In the genomic region with DNA sequence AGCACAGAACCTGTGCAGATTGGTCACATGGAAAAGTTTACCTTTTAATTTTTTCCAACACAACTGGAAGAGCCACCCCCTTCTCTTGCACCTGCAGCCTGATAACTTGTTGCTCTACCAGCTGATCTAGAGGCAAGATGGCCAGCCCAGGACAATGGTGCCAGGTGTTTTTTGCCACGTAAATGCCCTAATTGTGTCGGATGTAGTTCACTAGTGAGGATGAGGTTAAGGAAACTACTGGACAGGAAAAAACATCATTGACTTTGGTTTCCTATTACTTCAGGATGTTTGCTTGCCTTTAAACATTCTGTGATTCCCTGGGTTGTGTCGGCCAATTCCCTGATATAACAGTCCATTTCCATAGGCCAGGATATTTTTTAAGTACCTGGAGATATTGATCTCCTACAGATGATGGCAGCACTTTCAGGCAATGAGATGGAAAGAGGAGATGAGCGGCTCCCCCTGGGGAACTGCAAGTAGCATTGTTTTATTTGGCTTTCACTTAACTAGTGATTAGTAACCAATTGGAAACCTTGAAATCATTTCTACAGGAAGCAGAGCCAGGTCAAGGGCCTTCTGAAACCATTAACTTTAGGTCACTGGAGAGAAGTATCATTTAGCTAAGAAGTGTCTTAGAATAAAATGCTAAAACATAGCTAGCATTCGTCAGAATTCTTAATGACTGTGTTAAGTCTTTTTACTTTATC, we compare ENCODE assay signal across 10 cellular contexts.
DNase-seq lines count a peak whose midpoint lies in the region; ATAC-seq and TF ChIP-seq lines count a peak whose summit lies in the region.
"Had no signal": no experiment of that assay in that cellular context is flagged by ENCODE, and none has a peak within 500 bp of the region (broad histone marks: within the 10 kb centered on the region; RNA-seq: fewer than 3 reads in every experiment).

No MANE protein-coding gene starts in this region.

- CTCF ChIA-PET in HCT116 (lab: Charles Lee), result no interaction called here
- CTCF ChIA-PET in CD4-positive, alpha-beta memory T cell (lab: Charles Lee; ENCODE audit: partially characterized antibody), result interaction anchor here (0.7 to 1.5 kb wide), 2 partner anchors 12 to 93 kb away, joined by 3 read pairs; no protein-coding TSS in a partner anchor
- CTCF ChIA-PET in CD4-positive, alpha-beta T cell (lab: Charles Lee), result no interaction called here

- RAD21 ChIA-PET in HCT116 (lab: Charles Lee; ENCODE audit: low non-redundant PET in 1 of 2, low total read pairs in 2 of 2, uncharacterized antibody in 2 of 2, unreplicated experiment in 2 of 2), result no interaction called here

- TF ChIP-seq POLR2A in HCT116 (IDR thresholded peaks at IDR 0.05; ENCODE audit: borderline replicate concordance, extremely low read depth, insufficient read depth, insufficient read length), result no peak

- H3K36me3 ChIP-seq in HCT116 (ENCODE audit: control insufficient read depth in 1 of 2, insufficient read depth in 2 of 2, low read length in 2 of 2), result no peaks in the 10 kb centered on the region
- no peaks in the 10 kb centered on the region for H3K36me3 ChIP-seq in CD4-positive, alpha-beta memory T cell (ENCODE audit: insufficient read depth, low read length)

- peaks cover 5% of the 10 kb centered on the region; the same call in 1 of the 2 replicates for H3K79me2 ChIP-seq in HCT116 (ENCODE audit: insufficient read depth, low read length)

- no peak overlapping the region for H3K27ac ChIP-seq in HCT116 (ENCODE audit: low read depth, low read length)
- no peak overlapping the region for H3K27ac ChIP-seq in CD4-positive, alpha-beta memory T cell (ENCODE audit: low read depth, low read length)
- H3K27ac ChIP-seq in CD4-positive, alpha-beta T cell (ENCODE audit: low read depth, low read length), result no peak overlapping the region

- DNase-seq in DMS53 (lab: John Stamatoyannopoulos, UW), result peak; percentile 50
- peak; percentile 7 for DNase-seq in HCT116 (ENCODE audit: low read depth, low spot score)
- DNase-seq in NCI-H2196 treated with DMSO at 0.1 percent for 48 hours (lab: John Stamatoyannopoulos, UW; ENCODE audit: unreplicated experiment), result peak; percentile 64
- peak; percentile 22 for DNase-seq in iris pigment epithelial cell (ENCODE audit: low read depth)
- DNase-seq in NCI-H2107 treated with DMSO at 0.1 percent for 48 hours (lab: John Stamatoyannopoulos, UW; ENCODE audit: unreplicated experiment), result no peak
- no peak for DNase-seq in CD4-positive, alpha-beta memory T cell
- DNase-seq in CD4-positive, alpha-beta T cell, result no peak
- DNase-seq: anterior cingulate cortex had no signal

- no peak overlapping the region for H3K9ac ChIP-seq in HCT116 (ENCODE audit: low read length)

- H3K9me2 ChIP-seq in HCT116 (ENCODE audit: insufficient read depth), result no peaks in the 10 kb centered on the region

- H3K9me3 ChIP-seq in HCT116 (ENCODE audit: control insufficient read depth in 1 of 2, insufficient read depth in 1 of 2, low read depth in 1 of 2, low read length in 2 of 2), result no peaks in the 10 kb centered on the region
- no peaks in the 10 kb centered on the region for H3K9me3 ChIP-seq in CD4-positive, alpha-beta memory T cell (ENCODE audit: control insufficient read depth in 1 of 2, low read length in 2 of 2)
- H3K9me3 ChIP-seq in CD4-positive, alpha-beta T cell (ENCODE audit: control insufficient read depth, low read length), result no peaks in the 10 kb centered on the region

- no peaks in the 10 kb centered on the region for H4K20me1 ChIP-seq in HCT116 (ENCODE audit: insufficient read depth)

- intact Hi-C loops in HCT116 (cut with micrococcal nuclease), result no loop called here
- intact Hi-C loops in CD4-positive, alpha-beta memory T cell (cut with micrococcal nuclease), result no loop called here
- intact Hi-C loops in CD4-positive, alpha-beta T cell (cut with DNase I, micrococcal nuclease), result no loop called here

- TF ChIP-seq RAD21 in HCT116 (IDR thresholded peaks at IDR 0.05; ENCODE audit: low read depth), result peak; percentile 48

- no peak overlapping the region for H3K4me3 Mint-ChIP-seq in CD4-positive, alpha-beta memory T cell
- no peak overlapping the region for H3K4me3 Mint-ChIP-seq in CD4-positive, alpha-beta T cell
- H3K4me3 Mint-ChIP-seq: T-helper 2 cell treated with Interferon-gamma antibody and Interleukin-4, amounts not matched to agents 5 μg/mL and 100 μg/mL, for 36 hours had no signal

- TF ChIP-seq CTCF in HCT116 (IDR thresholded peaks at IDR 0.05 in 2 of 3, conservative IDR thresholded peaks at IDR 0.05 in 1 of 3; ENCODE audit: borderline replicate concordance in 1 of 3, insufficient read depth in 1 of 3, low read depth in 2 of 3, low read length in 2 of 3), result peak in 2 of 3 experiments; percentile 38 to 79; a peak in 3 of 6 replicates
- no peak for TF ChIP-seq CTCF in CD4-positive, alpha-beta T cell (IDR thresholded peaks at IDR 0.05)

- POLR2A ChIA-PET in HCT116 (lab: Charles Lee), result no interaction called here
- POLR2A ChIA-PET in CD4-positive, alpha-beta memory T cell (lab: Charles Lee; ENCODE audit: partially characterized antibody), result no interaction called here
- POLR2A ChIA-PET in CD4-positive, alpha-beta T cell (lab: Charles Lee), result no interaction called here

- H3K9me3 Mint-ChIP-seq in CD4-positive, alpha-beta memory T cell, result no peaks in the 10 kb centered on the region
- no peaks in the 10 kb centered on the region for H3K9me3 Mint-ChIP-seq in CD4-positive, alpha-beta T cell
- H3K9me3 Mint-ChIP-seq: T-helper 2 cell treated with Interferon-gamma antibody and Interleukin-4, amounts not matched to agents 5 μg/mL and 100 μg/mL, for 36 hours had no signal

- peaks cover 4 to 10% of the 10 kb centered on the region in 2 experiments; a peak in 2 of 4 replicates for H3K4me1 ChIP-seq in HCT116 (ENCODE audit: control insufficient read depth in 1 of 2, insufficient read depth in 2 of 2, low read length in 2 of 2)
- H3K4me1 ChIP-seq in CD4-positive, alpha-beta memory T cell (ENCODE audit: insufficient read depth, low read length), result no peaks in the 10 kb centered on the region

- peaks cover 0 to 4% (median under 1%) of the 10 kb centered on the region in 4 donors for H3K4me1 Mint-ChIP-seq in CD4-positive, alpha-beta memory T cell
- H3K4me1 Mint-ChIP-seq in CD4-positive, alpha-beta T cell (ENCODE audit: low read depth), result peaks cover 10% of the 10 kb centered on the region

- H3K4me2 ChIP-seq in HCT116 (ENCODE audit: low read length), result no peak overlapping the region

- H3K36me3 Mint-ChIP-seq in CD4-positive, alpha-beta memory T cell, result no peaks in the 10 kb centered on the region
- no peaks in the 10 kb centered on the region for H3K36me3 Mint-ChIP-seq in CD4-positive, alpha-beta T cell (ENCODE audit: low read depth)

- no peaks in the 10 kb centered on the region for H3K27me3 Mint-ChIP-seq in CD4-positive, alpha-beta memory T cell
- no peaks in the 10 kb centered on the region for H3K27me3 Mint-ChIP-seq in CD4-positive, alpha-beta T cell

- ATAC-seq in HCT116 (peak; percentile 78), HG03442 (IDR thresholded peaks at IDR 0.05; ENCODE audit: unreplicated experiment) (no peak)
- ATAC-seq in CD4-positive, alpha-beta T cell (ENCODE audit: poor library complexity), result no peak

- no peak overlapping the region for H3K4me3 ChIP-seq in HCT116 (replicated peaks in 1 of 2; ENCODE audit: low read depth in 1 of 2, low read length in 2 of 2)
- no peak overlapping the region for H3K4me3 ChIP-seq in CD4-positive, alpha-beta memory T cell (ENCODE audit: low read length in 2 of 2)

- H3K27ac Mint-ChIP-seq in CD4-positive, alpha-beta memory T cell, result no peak overlapping the region
- no peak overlapping the region for H3K27ac Mint-ChIP-seq in CD4-positive, alpha-beta T cell
- H3K27ac Mint-ChIP-seq: T-helper 2 cell treated with Interferon-gamma antibody and Interleukin-4, amounts not matched to agents 5 μg/mL and 100 μg/mL, for 36 hours had no signal

- no peak overlapping the region for H2AFZ ChIP-seq in HCT116 (ENCODE audit: low read depth, low read length, poor library complexity, severe bottlenecking)

- BruUV-seq in HCT116 (replicated peaks; lab: Mats Ljungman, UMichigan), result no TSS peak

- no peaks in the 10 kb centered on the region for H3K27me3 ChIP-seq in HCT116 (ENCODE audit: insufficient read depth, low read length)
- H3K27me3 ChIP-seq in CD4-positive, alpha-beta memory T cell (ENCODE audit: insufficient read depth, low read length), result no peaks in the 10 kb centered on the region
- H3K27me3 ChIP-seq in CD4-positive, alpha-beta T cell (ENCODE audit: control insufficient read depth, insufficient read depth, low read length), result no peaks in the 10 kb centered on the region

TF ChIP-seq in HCT116, 20 proteins besides CTCF, POLR2A, EP300 and RAD21 (continues in another document):
- TF ChIP-seq POLR2AphosphoS5 (IDR thresholded peaks at IDR 0.05; ENCODE audit: low read depth, low read length), result no peak
- TF ChIP-seq TCF7L2 (IDR thresholded peaks at IDR 0.05; ENCODE audit: borderline replicate concordance, extremely low read depth, insufficient read depth, insufficient read length), result no peak
- no peak for TF ChIP-seq JUND (IDR thresholded peaks at IDR 0.05)
- no peak for TF ChIP-seq FOSL1 (IDR thresholded peaks at IDR 0.05; ENCODE audit: low read depth)
- TF ChIP-seq CEBPB (IDR thresholded peaks at IDR 0.05; ENCODE audit: low read depth), result no peak
- no peak for TF ChIP-seq EGR1 (IDR thresholded peaks at IDR 0.05; ENCODE audit: low read depth)
- no peak for TF ChIP-seq SRF (IDR thresholded peaks at IDR 0.05; ENCODE audit: low read depth)
- TF ChIP-seq YY1 (IDR thresholded peaks at IDR 0.05; ENCODE audit: extremely low read depth, insufficient replicate concordance, low read depth, low read length), result no peak
- TF ChIP-seq, protein P1, sequence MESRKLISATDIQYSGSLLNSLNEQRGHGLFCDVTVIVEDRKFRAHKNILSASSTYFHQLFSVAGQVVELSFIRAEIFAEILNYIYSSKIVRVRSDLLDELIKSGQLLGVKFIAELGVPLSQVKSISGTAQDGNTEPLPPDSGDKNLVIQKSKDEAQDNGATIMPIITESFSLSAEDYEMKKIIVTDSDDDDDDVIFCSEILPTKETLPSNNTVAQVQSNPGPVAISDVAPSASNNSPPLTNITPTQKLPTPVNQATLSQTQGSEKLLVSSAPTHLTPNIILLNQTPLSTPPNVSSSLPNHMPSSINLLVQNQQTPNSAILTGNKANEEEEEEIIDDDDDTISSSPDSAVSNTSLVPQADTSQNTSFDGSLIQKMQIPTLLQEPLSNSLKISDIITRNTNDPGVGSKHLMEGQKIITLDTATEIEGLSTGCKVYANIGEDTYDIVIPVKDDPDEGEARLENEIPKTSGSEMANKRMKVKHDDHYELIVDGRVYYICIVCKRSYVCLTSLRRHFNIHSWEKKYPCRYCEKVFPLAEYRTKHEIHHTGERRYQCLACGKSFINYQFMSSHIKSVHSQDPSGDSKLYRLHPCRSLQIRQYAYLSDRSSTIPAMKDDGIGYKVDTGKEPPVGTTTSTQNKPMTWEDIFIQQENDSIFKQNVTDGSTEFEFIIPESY (IDR thresholded peaks at IDR 0.05; ENCODE audit: extremely low read depth, insufficient replicate concordance, low read length), result no peak
- no peak for TF ChIP-seq SP1 (IDR thresholded peaks at IDR 0.05; ENCODE audit: low read depth)
- no peak for TF ChIP-seq ZNF274 (IDR thresholded peaks at IDR 0.05; ENCODE audit: low read depth, low read length)
- no peak for TF ChIP-seq EZH2 (IDR thresholded peaks at IDR 0.05)

Comparison
In these comparisons a context has a peak if more than half of its experiments do, and no peak if none do; other contexts are left out.
1. DNase-seq: peak in DMS53 (single experiment), HCT116 (single experiment), NCI-H2196 treated with DMSO at 0.1 percent for 48 hours (single experiment) and iris pigment epithelial cell (single experiment); none in NCI-H2107 treated with DMSO at 0.1 percent for 48 hours (single experiment), CD4-positive, alpha-beta memory T cell (0 of 5) and CD4-positive, alpha-beta T cell (0 of 10).